Comparison of ENCODE assay signal across 1 cellular context in the genomic region with DNA sequence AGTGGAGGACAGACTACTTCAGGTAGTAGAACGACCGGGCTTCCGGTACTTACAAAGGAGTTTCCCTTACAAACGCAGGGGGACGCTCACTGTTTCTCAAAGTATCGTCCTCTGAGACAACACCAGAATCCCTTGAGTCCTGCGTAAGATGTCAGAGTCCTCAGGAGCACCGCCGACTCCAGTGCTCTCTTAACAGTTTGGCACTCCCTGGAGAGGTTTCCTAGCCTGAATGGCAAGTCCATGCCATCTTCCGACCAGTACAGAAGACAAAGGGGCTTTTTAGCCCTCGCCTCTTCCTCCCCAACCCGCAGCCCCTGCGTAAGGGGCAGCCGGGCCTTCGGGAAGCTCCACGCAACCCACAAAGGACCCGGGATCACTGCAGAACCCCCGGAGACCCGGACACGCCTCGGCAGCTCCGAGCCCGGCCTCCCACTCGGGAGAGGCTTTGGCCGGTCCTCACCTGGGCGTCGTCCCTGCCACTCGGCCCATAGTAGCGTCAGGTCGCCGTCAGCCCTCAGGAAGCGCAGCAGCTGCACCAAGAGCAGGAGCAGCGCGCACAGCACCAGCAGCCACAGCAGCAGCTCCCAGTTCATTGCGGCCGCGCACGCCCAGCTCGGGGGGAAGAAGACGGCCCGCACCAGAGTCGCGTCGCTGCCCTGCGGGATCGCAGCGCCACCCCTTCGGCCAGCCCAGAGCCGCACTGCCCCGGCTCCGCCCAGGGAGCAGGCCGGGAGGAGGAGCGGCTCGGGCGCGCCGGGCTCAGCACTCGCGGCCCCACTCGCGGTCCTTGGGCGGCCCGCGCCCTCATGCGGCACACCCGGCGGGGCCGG.
TF ChIP-seq lines count a peak whose summit lies in the region.

A gene with protein sequence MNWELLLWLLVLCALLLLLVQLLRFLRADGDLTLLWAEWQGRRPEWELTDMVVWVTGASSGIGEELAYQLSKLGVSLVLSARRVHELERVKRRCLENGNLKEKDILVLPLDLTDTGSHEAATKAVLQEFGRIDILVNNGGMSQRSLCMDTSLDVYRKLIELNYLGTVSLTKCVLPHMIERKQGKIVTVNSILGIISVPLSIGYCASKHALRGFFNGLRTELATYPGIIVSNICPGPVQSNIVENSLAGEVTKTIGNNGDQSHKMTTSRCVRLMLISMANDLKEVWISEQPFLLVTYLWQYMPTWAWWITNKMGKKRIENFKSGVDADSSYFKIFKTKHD (minus strand): TSS at position 682 of the 830 bp plus-strand sequence. CDS start 89 bp downstream, at position 593.

TF ChIP-seq in HepG2, 621 proteins besides CTCF, POLR2A, EP300 and RAD21 (continued from another document and continues in another):
- TF ChIP-seq, protein P1, sequence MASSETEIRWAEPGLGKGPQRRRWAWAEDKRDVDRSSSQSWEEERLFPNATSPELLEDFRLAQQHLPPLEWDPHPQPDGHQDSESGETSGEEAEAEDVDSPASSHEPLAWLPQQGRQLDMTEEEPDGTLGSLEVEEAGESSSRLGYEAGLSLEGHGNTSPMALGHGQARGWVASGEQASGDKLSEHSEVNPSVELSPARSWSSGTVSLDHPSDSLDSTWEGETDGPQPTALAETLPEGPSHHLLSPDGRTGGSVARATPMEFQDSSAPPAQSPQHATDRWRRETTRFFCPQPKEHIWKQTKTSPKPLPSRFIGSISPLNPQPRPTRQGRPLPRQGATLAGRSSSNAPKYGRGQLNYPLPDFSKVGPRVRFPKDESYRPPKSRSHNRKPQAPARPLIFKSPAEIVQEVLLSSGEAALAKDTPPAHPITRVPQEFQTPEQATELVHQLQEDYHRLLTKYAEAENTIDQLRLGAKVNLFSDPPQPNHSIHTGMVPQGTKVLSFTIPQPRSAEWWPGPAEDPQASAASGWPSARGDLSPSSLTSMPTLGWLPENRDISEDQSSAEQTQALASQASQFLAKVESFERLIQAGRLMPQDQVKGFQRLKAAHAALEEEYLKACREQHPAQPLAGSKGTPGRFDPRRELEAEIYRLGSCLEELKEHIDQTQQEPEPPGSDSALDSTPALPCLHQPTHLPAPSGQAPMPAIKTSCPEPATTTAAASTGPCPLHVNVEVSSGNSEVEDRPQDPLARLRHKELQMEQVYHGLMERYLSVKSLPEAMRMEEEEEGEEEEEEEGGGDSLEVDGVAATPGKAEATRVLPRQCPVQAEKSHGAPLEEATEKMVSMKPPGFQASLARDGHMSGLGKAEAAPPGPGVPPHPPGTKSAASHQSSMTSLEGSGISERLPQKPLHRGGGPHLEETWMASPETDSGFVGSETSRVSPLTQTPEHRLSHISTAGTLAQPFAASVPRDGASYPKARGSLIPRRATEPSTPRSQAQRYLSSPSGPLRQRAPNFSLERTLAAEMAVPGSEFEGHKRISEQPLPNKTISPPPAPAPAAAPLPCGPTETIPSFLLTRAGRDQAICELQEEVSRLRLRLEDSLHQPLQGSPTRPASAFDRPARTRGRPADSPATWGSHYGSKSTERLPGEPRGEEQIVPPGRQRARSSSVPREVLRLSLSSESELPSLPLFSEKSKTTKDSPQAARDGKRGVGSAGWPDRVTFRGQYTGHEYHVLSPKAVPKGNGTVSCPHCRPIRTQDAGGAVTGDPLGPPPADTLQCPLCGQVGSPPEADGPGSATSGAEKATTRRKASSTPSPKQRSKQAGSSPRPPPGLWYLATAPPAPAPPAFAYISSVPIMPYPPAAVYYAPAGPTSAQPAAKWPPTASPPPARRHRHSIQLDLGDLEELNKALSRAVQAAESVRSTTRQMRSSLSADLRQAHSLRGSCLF (CRISPR knock-in tag; IDR thresholded peaks at IDR 0.05; ENCODE audit: borderline replicate concordance), result no peak
- TF ChIP-seq, protein P2, sequence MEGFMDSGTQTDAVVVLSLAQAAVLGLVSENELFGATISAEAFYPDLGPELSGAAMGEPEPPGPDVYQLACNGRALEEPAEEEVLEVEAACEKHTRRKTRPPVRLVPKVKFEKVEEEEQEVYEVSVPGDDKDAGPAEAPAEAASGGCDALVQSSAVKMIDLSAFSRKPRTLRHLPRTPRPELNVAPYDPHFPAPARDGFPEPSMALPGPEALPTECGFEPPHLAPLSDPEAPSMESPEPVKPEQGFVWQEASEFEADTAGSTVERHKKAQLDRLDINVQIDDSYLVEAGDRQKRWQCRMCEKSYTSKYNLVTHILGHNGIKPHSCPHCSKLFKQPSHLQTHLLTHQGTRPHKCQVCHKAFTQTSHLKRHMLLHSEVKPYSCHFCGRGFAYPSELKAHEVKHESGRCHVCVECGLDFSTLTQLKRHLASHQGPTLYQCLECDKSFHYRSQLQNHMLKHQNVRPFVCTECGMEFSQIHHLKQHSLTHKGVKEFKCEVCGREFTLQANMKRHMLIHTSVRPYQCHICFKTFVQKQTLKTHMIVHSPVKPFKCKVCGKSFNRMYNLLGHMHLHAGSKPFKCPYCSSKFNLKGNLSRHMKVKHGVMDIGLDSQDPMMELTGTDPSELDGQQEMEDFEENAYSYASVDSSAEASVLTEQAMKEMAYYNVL (CRISPR knock-in tag; IDR thresholded peaks at IDR 0.05; ENCODE audit: borderline replicate concordance), result peak; percentile 79
- TF ChIP-seq, protein P3, sequence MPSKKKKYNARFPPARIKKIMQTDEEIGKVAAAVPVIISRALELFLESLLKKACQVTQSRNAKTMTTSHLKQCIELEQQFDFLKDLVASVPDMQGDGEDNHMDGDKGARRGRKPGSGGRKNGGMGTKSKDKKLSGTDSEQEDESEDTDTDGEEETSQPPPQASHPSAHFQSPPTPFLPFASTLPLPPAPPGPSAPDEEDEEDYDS (CRISPR knock-in tag; IDR thresholded peaks at IDR 0.05), result peak; percentile 30; the same call in 1 of the 2 replicates
- TF ChIP-seq IKZF1 (IDR thresholded peaks at IDR 0.05) (no peak), SAP130 (CRISPR knock-in tag; IDR thresholded peaks at IDR 0.05; ENCODE audit: low read depth) (peak; percentile 81), ZNF543 (CRISPR knock-in tag; IDR thresholded peaks at IDR 0.05) (peak; percentile 73; the same call in 1 of the 2 replicates), KMT2B (CRISPR knock-in tag; IDR thresholded peaks at IDR 0.05) (peak; percentile 70; the same call in 1 of the 2 replicates), ZNF879 (CRISPR knock-in tag; IDR thresholded peaks at IDR 0.05) (no peak), ESRRA (CRISPR knock-in tag; IDR thresholded peaks at IDR 0.05; ENCODE audit: low read depth) (peak; percentile 70; the same call in 1 of the 2 replicates), TBP (CRISPR knock-in tag; IDR thresholded peaks at IDR 0.05) (peak; percentile 58; the same call in 1 of the 2 replicates), ZKSCAN1 (IDR thresholded peaks at IDR 0.05; ENCODE audit: low read length) (no peak), ZNF850 (CRISPR knock-in tag; conservative IDR thresholded peaks at IDR 0.05) (0 out of 2 replicates have a peak, but pooled peaks have one; percentile 28), HIVEP1 (CRISPR knock-in tag; IDR thresholded peaks at IDR 0.05) (peak; percentile 68; the same call in 1 of the 2 replicates), HNF4G (IDR thresholded peaks at IDR 0.05; ENCODE audit: borderline replicate concordance, low read depth, low read length) (no peak), HNF4G (CRISPR knock-in tag; IDR thresholded peaks at IDR 0.05; ENCODE audit: borderline replicate concordance, low read depth) (no peak), STAT5B (CRISPR knock-in tag; IDR thresholded peaks at IDR 0.05) (no peak), CHD4 (IDR thresholded peaks at IDR 0.05; ENCODE audit: borderline replicate concordance, low read length) (no peak), HCFC1 (IDR thresholded peaks at IDR 0.05; ENCODE audit: low read depth, low read length) (no peak), GABPA (IDR thresholded peaks at IDR 0.05; ENCODE audit: low read depth, low read length) (no peak), GABPA (CRISPR knock-in tag; IDR thresholded peaks at IDR 0.05; ENCODE audit: low read depth) (peak; percentile 33; the same call in 1 of the 2 replicates), ZNF782 (CRISPR knock-in tag; IDR thresholded peaks at IDR 0.05; ENCODE audit: borderline replicate concordance) (peak; percentile 45; the same call in 1 of the 2 replicates), ZNF737 (CRISPR knock-in tag; IDR thresholded peaks at IDR 0.05; ENCODE audit: borderline replicate concordance) (no peak), ZNF83 (CRISPR knock-in tag; IDR thresholded peaks at IDR 0.05; ENCODE audit: borderline replicate concordance) (no peak), U2AF2 (IDR thresholded peaks at IDR 0.05; ENCODE audit: low read depth, low read length) (no peak)
- TF ChIP-seq, protein P4, sequence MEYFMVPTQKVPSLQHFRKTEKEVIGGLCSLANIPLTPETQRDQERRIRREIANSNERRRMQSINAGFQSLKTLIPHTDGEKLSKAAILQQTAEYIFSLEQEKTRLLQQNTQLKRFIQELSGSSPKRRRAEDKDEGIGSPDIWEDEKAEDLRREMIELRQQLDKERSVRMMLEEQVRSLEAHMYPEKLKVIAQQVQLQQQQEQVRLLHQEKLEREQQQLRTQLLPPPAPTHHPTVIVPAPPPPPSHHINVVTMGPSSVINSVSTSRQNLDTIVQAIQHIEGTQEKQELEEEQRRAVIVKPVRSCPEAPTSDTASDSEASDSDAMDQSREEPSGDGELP (IDR thresholded peaks at IDR 0.05; ENCODE audit: borderline replicate concordance, low read depth), result peak; percentile 12; the same call in 1 of the 2 replicates
- TF ChIP-seq, protein P5, sequence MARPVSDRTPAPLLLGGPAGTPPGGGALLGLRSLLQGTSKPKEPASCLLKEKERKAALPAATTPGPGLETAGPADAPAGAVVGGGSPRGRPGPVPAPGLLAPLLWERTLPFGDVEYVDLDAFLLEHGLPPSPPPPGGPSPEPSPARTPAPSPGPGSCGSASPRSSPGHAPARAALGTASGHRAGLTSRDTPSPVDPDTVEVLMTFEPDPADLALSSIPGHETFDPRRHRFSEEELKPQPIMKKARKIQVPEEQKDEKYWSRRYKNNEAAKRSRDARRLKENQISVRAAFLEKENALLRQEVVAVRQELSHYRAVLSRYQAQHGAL (CRISPR knock-in tag; IDR thresholded peaks at IDR 0.05; ENCODE audit: not compliant biosample characterization), result no peak
- TF ChIP-seq, protein P6, sequence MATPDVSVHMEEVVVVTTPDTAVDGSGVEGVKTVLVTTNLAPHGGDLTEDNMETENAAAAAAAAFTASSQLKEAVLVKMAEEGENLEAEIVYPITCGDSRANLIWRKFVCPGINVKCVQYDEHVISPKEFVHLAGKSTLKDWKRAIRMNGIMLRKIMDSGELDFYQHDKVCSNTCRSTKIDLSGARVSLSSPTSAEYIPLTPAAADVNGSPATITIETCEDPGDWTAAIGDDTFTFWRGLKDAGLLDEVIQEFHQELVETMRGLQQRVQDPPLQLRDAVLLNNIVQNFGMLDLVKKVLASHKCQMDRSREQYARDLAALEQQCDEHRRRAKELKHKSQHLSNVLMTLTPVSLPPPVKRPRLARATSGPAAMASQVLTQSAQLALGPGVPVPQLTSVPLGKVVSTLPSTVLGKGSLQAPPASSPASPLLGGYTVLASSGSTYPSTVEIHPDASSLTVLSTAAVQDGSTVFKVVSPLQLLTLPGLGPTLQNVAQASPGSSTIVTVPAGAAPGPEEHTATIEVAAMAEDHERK (CRISPR knock-in tag; IDR thresholded peaks at IDR 0.05; ENCODE audit: low read depth), result no peak
- TF ChIP-seq, protein P7, sequence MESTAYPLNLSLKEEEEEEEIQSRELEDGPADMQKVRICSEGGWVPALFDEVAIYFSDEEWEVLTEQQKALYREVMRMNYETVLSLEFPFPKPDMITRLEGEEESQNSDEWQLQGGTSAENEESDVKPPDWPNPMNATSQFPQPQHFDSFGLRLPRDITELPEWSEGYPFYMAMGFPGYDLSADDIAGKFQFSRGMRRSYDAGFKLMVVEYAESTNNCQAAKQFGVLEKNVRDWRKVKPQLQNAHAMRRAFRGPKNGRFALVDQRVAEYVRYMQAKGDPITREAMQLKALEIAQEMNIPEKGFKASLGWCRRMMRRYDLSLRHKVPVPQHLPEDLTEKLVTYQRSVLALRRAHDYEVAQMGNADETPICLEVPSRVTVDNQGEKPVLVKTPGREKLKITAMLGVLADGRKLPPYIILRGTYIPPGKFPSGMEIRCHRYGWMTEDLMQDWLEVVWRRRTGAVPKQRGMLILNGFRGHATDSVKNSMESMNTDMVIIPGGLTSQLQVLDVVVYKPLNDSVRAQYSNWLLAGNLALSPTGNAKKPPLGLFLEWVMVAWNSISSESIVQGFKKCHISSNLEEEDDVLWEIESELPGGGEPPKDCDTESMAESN (CRISPR knock-in tag; conservative IDR thresholded peaks at IDR 0.05), result peak; percentile 85
- TF ChIP-seq, protein P8, sequence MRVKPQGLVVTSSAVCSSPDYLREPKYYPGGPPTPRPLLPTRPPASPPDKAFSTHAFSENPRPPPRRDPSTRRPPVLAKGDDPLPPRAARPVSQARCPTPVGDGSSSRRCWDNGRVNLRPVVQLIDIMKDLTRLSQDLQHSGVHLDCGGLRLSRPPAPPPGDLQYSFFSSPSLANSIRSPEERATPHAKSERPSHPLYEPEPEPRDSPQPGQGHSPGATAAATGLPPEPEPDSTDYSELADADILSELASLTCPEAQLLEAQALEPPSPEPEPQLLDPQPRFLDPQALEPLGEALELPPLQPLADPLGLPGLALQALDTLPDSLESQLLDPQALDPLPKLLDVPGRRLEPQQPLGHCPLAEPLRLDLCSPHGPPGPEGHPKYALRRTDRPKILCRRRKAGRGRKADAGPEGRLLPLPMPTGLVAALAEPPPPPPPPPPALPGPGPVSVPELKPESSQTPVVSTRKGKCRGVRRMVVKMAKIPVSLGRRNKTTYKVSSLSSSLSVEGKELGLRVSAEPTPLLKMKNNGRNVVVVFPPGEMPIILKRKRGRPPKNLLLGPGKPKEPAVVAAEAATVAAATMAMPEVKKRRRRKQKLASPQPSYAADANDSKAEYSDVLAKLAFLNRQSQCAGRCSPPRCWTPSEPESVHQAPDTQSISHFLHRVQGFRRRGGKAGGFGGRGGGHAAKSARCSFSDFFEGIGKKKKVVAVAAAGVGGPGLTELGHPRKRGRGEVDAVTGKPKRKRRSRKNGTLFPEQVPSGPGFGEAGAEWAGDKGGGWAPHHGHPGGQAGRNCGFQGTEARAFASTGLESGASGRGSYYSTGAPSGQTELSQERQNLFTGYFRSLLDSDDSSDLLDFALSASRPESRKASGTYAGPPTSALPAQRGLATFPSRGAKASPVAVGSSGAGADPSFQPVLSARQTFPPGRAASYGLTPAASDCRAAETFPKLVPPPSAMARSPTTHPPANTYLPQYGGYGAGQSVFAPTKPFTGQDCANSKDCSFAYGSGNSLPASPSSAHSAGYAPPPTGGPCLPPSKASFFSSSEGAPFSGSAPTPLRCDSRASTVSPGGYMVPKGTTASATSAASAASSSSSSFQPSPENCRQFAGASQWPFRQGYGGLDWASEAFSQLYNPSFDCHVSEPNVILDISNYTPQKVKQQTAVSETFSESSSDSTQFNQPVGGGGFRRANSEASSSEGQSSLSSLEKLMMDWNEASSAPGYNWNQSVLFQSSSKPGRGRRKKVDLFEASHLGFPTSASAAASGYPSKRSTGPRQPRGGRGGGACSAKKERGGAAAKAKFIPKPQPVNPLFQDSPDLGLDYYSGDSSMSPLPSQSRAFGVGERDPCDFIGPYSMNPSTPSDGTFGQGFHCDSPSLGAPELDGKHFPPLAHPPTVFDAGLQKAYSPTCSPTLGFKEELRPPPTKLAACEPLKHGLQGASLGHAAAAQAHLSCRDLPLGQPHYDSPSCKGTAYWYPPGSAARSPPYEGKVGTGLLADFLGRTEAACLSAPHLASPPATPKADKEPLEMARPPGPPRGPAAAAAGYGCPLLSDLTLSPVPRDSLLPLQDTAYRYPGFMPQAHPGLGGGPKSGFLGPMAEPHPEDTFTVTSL (CRISPR knock-in tag; IDR thresholded peaks at IDR 0.05; ENCODE audit: borderline replicate concordance), result no peak
- TF ChIP-seq, protein P9, sequence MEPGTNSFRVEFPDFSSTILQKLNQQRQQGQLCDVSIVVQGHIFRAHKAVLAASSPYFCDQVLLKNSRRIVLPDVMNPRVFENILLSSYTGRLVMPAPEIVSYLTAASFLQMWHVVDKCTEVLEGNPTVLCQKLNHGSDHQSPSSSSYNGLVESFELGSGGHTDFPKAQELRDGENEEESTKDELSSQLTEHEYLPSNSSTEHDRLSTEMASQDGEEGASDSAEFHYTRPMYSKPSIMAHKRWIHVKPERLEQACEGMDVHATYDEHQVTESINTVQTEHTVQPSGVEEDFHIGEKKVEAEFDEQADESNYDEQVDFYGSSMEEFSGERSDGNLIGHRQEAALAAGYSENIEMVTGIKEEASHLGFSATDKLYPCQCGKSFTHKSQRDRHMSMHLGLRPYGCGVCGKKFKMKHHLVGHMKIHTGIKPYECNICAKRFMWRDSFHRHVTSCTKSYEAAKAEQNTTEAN (CRISPR knock-in tag; conservative IDR thresholded peaks at IDR 0.05), result no peak
